ENCODE assay signal across 8 cellular contexts in the genomic region with DNA sequence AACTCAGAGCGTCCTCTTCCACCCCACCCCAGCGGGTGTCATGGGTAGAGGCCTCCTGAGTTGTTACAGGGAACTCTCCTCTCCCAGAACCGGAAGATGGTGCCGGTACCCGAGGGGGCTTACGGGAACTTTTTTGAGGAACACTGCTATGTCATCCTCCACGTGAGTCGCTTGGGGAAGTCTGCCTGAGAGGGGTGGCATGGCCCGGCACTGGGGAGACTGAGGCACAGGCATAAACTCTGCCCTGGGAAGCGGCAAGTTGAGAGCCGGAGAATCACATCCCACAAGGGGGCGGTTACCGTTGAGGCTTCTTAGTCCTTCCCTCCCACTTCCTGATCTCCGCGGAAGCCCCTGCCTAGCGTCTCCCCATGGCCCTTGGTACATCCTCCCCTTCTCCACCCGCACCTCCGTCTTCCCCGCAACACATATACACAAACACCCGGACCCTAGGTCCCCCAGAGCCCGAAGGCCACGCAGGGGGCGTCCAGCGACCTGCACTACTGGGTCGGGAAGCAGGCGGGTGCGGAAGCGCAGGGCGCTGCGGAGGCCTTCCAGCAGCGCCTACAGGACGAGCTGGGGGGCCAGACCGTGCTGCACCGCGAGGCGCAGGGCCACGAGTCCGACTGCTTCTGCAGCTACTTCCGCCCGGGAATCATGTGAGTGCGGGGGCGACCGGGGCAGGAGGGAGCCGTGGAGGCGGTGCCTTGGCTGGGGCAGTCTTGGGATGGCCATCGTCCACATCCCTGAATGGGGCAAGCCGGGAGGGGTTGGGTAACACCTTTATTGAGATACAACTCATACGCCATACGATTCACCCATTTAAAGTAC. TPM values are rescaled to one million over a fixed set of nuclear protein-coding genes. Genes with fewer than 3 reads are reported as not detected.
DNase-seq lines count a peak whose midpoint lies in the region; ATAC-seq and TF ChIP-seq lines count a peak whose summit lies in the region.

No MANE protein-coding gene starts in this region.

- in situ Hi-C loops in Panc1 (cut with HindIII; ENCODE audit: low pct_unique_long_range_greater_than_20kb, low sequenced_read_pairs), result no loop called here

- H3K79me2 ChIP-seq in osteoblast (ENCODE audit: insufficient read depth, low read length), result no peaks in the 10 kb centered on the region

- H3K27me3 ChIP-seq in Panc1 (ENCODE audit: control insufficient read depth, insufficient read depth, low read length), result no peaks in the 10 kb centered on the region
- no peaks in the 10 kb centered on the region for H3K27me3 ChIP-seq in gastroesophageal sphincter
- H3K27me3 ChIP-seq in osteoblast (ENCODE audit: insufficient read depth, low read length), result no peaks in the 10 kb centered on the region
- no peaks in the 10 kb centered on the region for H3K27me3 ChIP-seq in thyroid gland

- CTCF ChIA-PET in Panc1 (lab: Charles Lee), result no interaction called here

- H3K4me3 ChIP-seq in Panc1 (ENCODE audit: low read depth in 2 of 2, low read length in 2 of 2) (peak overlapping the region; percentile 58 to 64), gastroesophageal sphincter (peak overlapping the region; percentile 55 to 57), osteoblast (ENCODE audit: insufficient read depth, low read length) (peak overlapping the region; percentile 85), thyroid gland (replicated peaks in 1 of 3) (peak overlapping the region; percentile 49 to 76 (median 73))

- ATAC-seq in GM18517 (IDR thresholded peaks at IDR 0.05; ENCODE audit: unreplicated experiment) (peak; percentile 42), HG02938 (IDR thresholded peaks at IDR 0.05; ENCODE audit: unreplicated experiment) (peak; percentile 45), Panc1 (peak; percentile 79), gastroesophageal sphincter (peak; percentile 66)

- H3K4me1 ChIP-seq in Panc1 (ENCODE audit: control insufficient read depth, insufficient read depth, low read length), result 0 out of 2 replicates have a peak, but pooled peaks cover 7% of the 10 kb centered on the region
- peaks cover 0 to 47% (median 9%) of the 10 kb centered on the region in 3 donors for H3K4me1 ChIP-seq in gastroesophageal sphincter
- peaks cover 18% of the 10 kb centered on the region for H3K4me1 ChIP-seq in osteoblast (ENCODE audit: insufficient read depth, low read length)
- H3K4me1 ChIP-seq in thyroid gland, result peaks cover 10 to 23% of the 10 kb centered on the region in 2 donors

- DNase-seq in Panc1 (ENCODE audit: low read depth, low spot score) (no peak), activated gamma-delta T cell treated with Interleukin-2 at 50 U/mL for 16 hours (peak; percentile 51), osteoblast (ENCODE audit: insufficient read length, low spot score, missing footprints) (peak; percentile 96), thyroid gland (peak; percentile 75 to 77), SHP77 (lab: John Stamatoyannopoulos, UW) (no peak)

- no peak for TF ChIP-seq EP300 in gastroesophageal sphincter (IDR thresholded peaks at IDR 0.05)

- no peaks in the 10 kb centered on the region for H4K20me1 ChIP-seq in osteoblast (ENCODE audit: insufficient read depth, low read length)

- POLR2A ChIA-PET in Panc1 (lab: Charles Lee), result no interaction called here

- H3K27ac ChIP-seq in Panc1 (ENCODE audit: low read length) (peak overlapping the region; percentile 85), gastroesophageal sphincter (peak overlapping the region in 3 of 4 donors; percentile 71 to 82 (median 71)), osteoblast (ENCODE audit: low read depth, low read length) (peak overlapping the region; percentile 81), thyroid gland (peak overlapping the region in 2 of 3 donors; percentile 60 to 76)

- H2AFZ ChIP-seq in osteoblast (ENCODE audit: low read length), result peak overlapping the region; percentile 99

- intact Hi-C loops in Panc1 (cut with micrococcal nuclease; ENCODE audit: unreplicated experiment), result no loop called here
- intact Hi-C loops in thyroid gland (cut with DNase I), result no loop called here

- peak overlapping the region; percentile 93 for H3K4me2 ChIP-seq in osteoblast (ENCODE audit: insufficient read depth, low read length)

- H3K36me3 ChIP-seq in Panc1 (ENCODE audit: control insufficient read depth, insufficient read depth, low read length) (no peaks in the 10 kb centered on the region), gastroesophageal sphincter (no peaks in the 10 kb centered on the region), osteoblast (ENCODE audit: insufficient read depth, low read length) (peaks cover 4% of the 10 kb centered on the region), thyroid gland (no peaks in the 10 kb centered on the region)

- no peaks in the 10 kb centered on the region for H3K9me3 ChIP-seq in Panc1 (ENCODE audit: control insufficient read depth, insufficient read depth, low read depth, low read length)
- no peaks in the 10 kb centered on the region for H3K9me3 ChIP-seq in gastroesophageal sphincter
- no peaks in the 10 kb centered on the region for H3K9me3 ChIP-seq in osteoblast (ENCODE audit: low read depth, low read length)
- H3K9me3 ChIP-seq in thyroid gland, result no peaks in the 10 kb centered on the region

- 0 to 2% methylated on average over 2 to 16 of the region's 49 CpGs for WGBS in gastroesophageal sphincter (ENCODE audit: low coverage in 1 of 2), 2 donors
- 2 to 9% methylated on average over 24 to 41 of the region's 49 CpGs for WGBS in thyroid gland, 2 donors

- TF ChIP-seq CTCF in Panc1 (IDR thresholded peaks at IDR 0.05) (no peak), gastroesophageal sphincter (IDR thresholded peaks at IDR 0.05) (peak in 2 of 4 experiments; percentile 2 to 39), osteoblast (IDR thresholded peaks at IDR 0.05; ENCODE audit: extremely low read depth, low read depth, low read length) (no peak), thyroid gland (IDR thresholded peaks at IDR 0.05) (peak in 1 of 6 experiments; percentile 7)

- BruUV-seq in Panc1 (replicated peaks; lab: Mats Ljungman, UMichigan), result TSS peak; percentile 75

- TF ChIP-seq POLR2A in gastroesophageal sphincter (IDR thresholded peaks at IDR 0.05) (peak; percentile 55 to 67), thyroid gland (IDR thresholded peaks at IDR 0.05) (peak in 1 of 2 donors; percentile 46)

RNA-seq across cellular contexts. Expression of a gene that starts 3.4 kb away (rescaled TPM):
- total RNA-seq in Panc1 (2021; ENCODE audit: unreplicated experiment) (5.7 TPM), gastroesophageal sphincter (1 to 10 TPM; 3.5 to 7.5 (median 5.2) TPM), osteoblast (6.8 and 7.6 TPM in 2 replicates), thyroid gland (10 to 100 TPM in 2 of 4 donors, 1 to 10 TPM in 2; 5.5 to 13.0 (median 9.5) TPM)
- 6.9 TPM for polyA plus RNA-seq in Panc1 (2012; ENCODE audit: insufficient read length)

RNA-seq across cellular contexts. Expression of a gene that starts 35.4 kb away (rescaled TPM):
- 1.8 TPM for total RNA-seq in Panc1 (2021; ENCODE audit: unreplicated experiment)
- polyA plus RNA-seq in Panc1 (2012; ENCODE audit: insufficient read length), result 2.1 TPM
- total RNA-seq in gastroesophageal sphincter, result 10 to 100 TPM; 25.4 to 29.8 (median 27.1) TPM
- 23.2 and 23.6 TPM in 2 replicates for total RNA-seq in osteoblast
- 10 to 100 TPM; 13.8 to 19.9 (median 16.0) TPM for total RNA-seq in thyroid gland

RNA-seq across cellular contexts. Expression of a gene that starts 45.0 kb away (rescaled TPM):
- total RNA-seq in Panc1 (2021; ENCODE audit: unreplicated experiment) (not detected), gastroesophageal sphincter (under 1 TPM; 0.07 to 0.78 (median 0.16) TPM), osteoblast (under 0.01 and 0.29 TPM in 2 replicates), thyroid gland (1 to 10 TPM in 3 of 4 donors, under 1 TPM in 1; 0.44 to 1.7 (median 1.5) TPM)
- not detected for polyA plus RNA-seq in Panc1 (2012; ENCODE audit: insufficient read length)

Comparison
In these comparisons a context has a peak if more than half of its experiments do, and no peak if none do; other contexts are left out.
1. DNase-seq: peak in activated gamma-delta T cell treated with Interleukin-2 at 50 U/mL for 16 hours (single experiment), osteoblast (single experiment) and thyroid gland (2 of 2); none in Panc1 (single experiment) and SHP77 (0 of 2).
2. Peak in every context shown above with its lines, with median percentiles within 50 percentile points of each other: ATAC-seq, H3K27ac ChIP-seq and H3K4me3 ChIP-seq.